ENCODE assay signal across 25 cellular contexts in the genomic region with DNA sequence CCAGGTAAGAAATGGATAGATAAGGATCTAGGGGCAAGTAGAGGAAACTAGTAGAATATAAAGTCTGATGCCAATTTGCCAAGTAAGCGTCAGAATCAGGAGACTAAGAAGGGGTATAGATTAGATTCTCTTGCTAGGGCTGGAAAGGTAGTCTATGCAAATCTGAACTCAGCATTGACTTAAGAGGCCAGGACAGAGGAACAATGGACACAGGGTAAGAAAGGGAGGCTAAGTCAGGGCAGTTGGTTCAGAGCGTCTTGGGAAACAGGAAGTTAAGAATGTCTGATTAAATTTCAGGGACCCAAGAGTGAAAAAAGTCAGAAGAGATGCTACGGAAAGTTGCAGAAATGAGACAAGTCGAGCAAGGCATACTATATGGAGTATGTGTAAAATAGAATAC.
"Had no signal": no experiment of that assay in that cellular context is flagged by ENCODE, and none has a peak within 500 bp of the region (broad histone marks: within the 10 kb centered on the region; RNA-seq: fewer than 3 reads in every experiment).

No MANE protein-coding gene starts in this region.

- H3K9me3 ChIP-seq: MG63, Peyer's patch, SJCRH30 had no signal

- ATAC-seq: HepG2, SK-N-SH treated with all-trans-retinoic acid at 6 μM for 48 hours had no signal

- H3K4me1 ChIP-seq: Peyer's patch, SJCRH30 had no signal

- H3K4me2 ChIP-seq: PC-9 had no signal

- DNase-seq: IMR-90; Karpas-422; KG1; MG63; NCI-H1092 treated with DMSO at 0.1 percent for 48 hours; NCI-H1436; NCI-H187; NCI-H2029; NCI-H2081 treated with DMSO at 0.1 percent for 48 hours; NCI-H2171; NCI-H226; NCI-H446; NCI-H510A; NCI-H524 treated with DMSO at 0.1 percent for 48 hours; NCI-H69; NCI-H774; NK-92 treated with Interleukin-12 subunit alpha and Interleukin-12 subunit beta, amount 100 ng/mL, for 24 hours; OCI-M1; PC-9; Peyer's patch; RPMI8226; SHP77 treated with DMSO at 0.1 percent for 48 hours; SJCRH30 had no signal

- H2AFZ ChIP-seq: PC-9 had no signal

- H3K27ac ChIP-seq: PC-9, Peyer's patch, SJCRH30 had no signal

- H3K4me3 ChIP-seq: MG63, PC-9, Peyer's patch, SJCRH30 had no signal

- H3K27me3 ChIP-seq: Peyer's patch, SJCRH30 had no signal
